Comparison of ENCODE assay signal across 8 cellular contexts in the genomic region with DNA sequence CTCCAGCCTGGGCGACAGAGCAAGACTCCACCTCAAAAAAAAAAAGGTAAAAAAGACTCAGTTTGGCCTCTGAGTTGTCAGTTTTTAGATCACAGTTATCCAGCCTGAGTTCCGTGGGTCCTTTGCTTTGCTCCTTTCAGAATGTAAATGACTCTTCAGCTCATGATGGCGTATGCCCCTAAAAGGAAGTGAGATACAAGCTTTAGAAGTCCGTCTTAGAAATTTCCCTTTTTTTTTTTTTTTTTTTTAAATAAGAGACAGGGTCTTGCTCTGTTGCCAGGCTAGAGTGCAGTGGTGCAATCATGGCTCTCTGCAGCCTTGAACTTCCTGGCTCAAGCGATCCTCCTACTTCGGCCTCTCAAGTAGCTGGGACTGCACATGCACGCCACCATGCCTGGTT. TPM values are rescaled to one million over a fixed set of nuclear protein-coding genes. Genes with fewer than 3 reads are reported as not detected.
DNase-seq lines count a peak whose midpoint lies in the region; ATAC-seq and TF ChIP-seq lines count a peak whose summit lies in the region.
"Not testable (repeated sequence)": the region's sequence is repeated elsewhere in the genome, so short reads cannot be mapped to it uniquely, and the experiment has no call there.

No MANE protein-coding gene starts in this region.

- not testable (repeated sequence) for H3K36me3 ChIP-seq in esophagus squamous epithelium; skeletal muscle tissue (ENCODE audit: control insufficient read depth in 3 of 3, insufficient read depth in 3 of 3, low read length in 3 of 3); vagina

- H3K4me1 Mint-ChIP-seq in CD14-positive monocyte, result peaks cover 69% of the 10 kb centered on the region
- not testable (repeated sequence) for H3K4me1 Mint-ChIP-seq in T-helper 17 cell

- TF ChIP-seq POLR2A in esophagus squamous epithelium (IDR thresholded peaks at IDR 0.05); vagina (IDR thresholded peaks at IDR 0.05): not testable (repeated sequence)

- peaks cover 16 to 68% (median 20%) of the 10 kb centered on the region in 3 donors for H3K4me1 ChIP-seq in esophagus squamous epithelium
- not testable (repeated sequence) for H3K4me1 ChIP-seq in skeletal muscle tissue (ENCODE audit: control insufficient read depth in 3 of 3, insufficient read depth in 3 of 3, low read length in 3 of 3)
- peaks cover 17% of the 10 kb centered on the region for H3K4me1 ChIP-seq in vagina

- H3K27ac ChIP-seq in esophagus squamous epithelium, result peak overlapping the region; percentile 25 to 77 (median 74)
- peak overlapping the region; percentile 18 for H3K27ac ChIP-seq in skeletal muscle tissue (ENCODE audit: low read depth, low read length)
- H3K27ac ChIP-seq in vagina, result peak overlapping the region; percentile 40

- H3K36me3 Mint-ChIP-seq in CD14-positive monocyte, result peaks cover 27 to 36% of the 10 kb centered on the region in 2 donors
- H3K36me3 Mint-ChIP-seq in T-helper 17 cell (ENCODE audit: low read depth), result not testable (repeated sequence)

- not testable (repeated sequence) for H3K9ac ChIP-seq in skeletal muscle tissue (ENCODE audit: low read depth in 1 of 3, low read length in 3 of 3)

- peak overlapping the region; percentile 93 to 99 (median 97) for H3K27ac Mint-ChIP-seq in CD14-positive monocyte
- H3K27ac Mint-ChIP-seq in T-helper 17 cell, result not testable (repeated sequence)

- H3K9me3 ChIP-seq in T-helper 17 cell (ENCODE audit: control insufficient read depth, low read length, poor library complexity, severe bottlenecking); esophagus squamous epithelium; skeletal muscle tissue (ENCODE audit: control insufficient read depth in 3 of 3, low read length in 3 of 3); vagina: not testable (repeated sequence)

- intact Hi-C loops in CD14-positive monocyte (cut with micrococcal nuclease); esophagus squamous epithelium (cut with DNase I); vagina (cut with DNase I): not testable (repeated sequence)

- H3K4me3 ChIP-seq in esophagus squamous epithelium; skeletal muscle tissue (ENCODE audit: low read length in 3 of 3); vagina: not testable (repeated sequence)

- H3K27me3 ChIP-seq in esophagus squamous epithelium; skeletal muscle tissue (ENCODE audit: control insufficient read depth in 3 of 3, insufficient read depth in 3 of 3, low read length in 3 of 3); vagina: not testable (repeated sequence)

- H3K27me3 Mint-ChIP-seq in CD14-positive monocyte (ENCODE audit: low read depth in 3 of 3); T-helper 17 cell: not testable (repeated sequence)

- DNase-seq in CD14-positive monocyte (ENCODE audit: low spot score); T-helper 17 cell; esophagus squamous epithelium (lab: John Stamatoyannopoulos, UW); left lobe of liver (ENCODE audit: low spot score); vagina (ENCODE audit: extremely low spot score in 2 of 2): not testable (repeated sequence)
- DNase-seq in MV-4-11 (lab: John Stamatoyannopoulos, UW), result peak; percentile 62

- TF ChIP-seq CTCF in CD14-positive monocyte (IDR thresholded peaks at IDR 0.05); esophagus squamous epithelium (IDR thresholded peaks at IDR 0.05); vagina (IDR thresholded peaks at IDR 0.05): not testable (repeated sequence)

- WGBS in esophagus squamous epithelium, 2 donors, result 60 to 61% methylated on average over 7 of the region's 7 CpGs

- H3K9me3 Mint-ChIP-seq in CD14-positive monocyte, result not testable (repeated sequence)

- peak; percentile 39 for ATAC-seq in GM21423 (IDR thresholded peaks at IDR 0.05; ENCODE audit: unreplicated experiment)
- peak; percentile 50 for ATAC-seq in T-helper 17 cell
- peak; percentile 27 for ATAC-seq in left lobe of liver

- peak overlapping the region; percentile 27 to 30 for H3K4me3 Mint-ChIP-seq in CD14-positive monocyte
- H3K4me3 Mint-ChIP-seq in T-helper 17 cell, result not testable (repeated sequence)

RNA-seq across cellular contexts. Expression of a gene that starts 58.4 kb away (rescaled TPM):
- 10 to 100 TPM; 13.3 to 14.0 TPM for polyA plus RNA-seq in CD14-positive monocyte
- 10 to 100 TPM; 31.0 to 33.3 TPM for total RNA-seq in T-helper 17 cell
- total RNA-seq in esophagus squamous epithelium, result 10 to 100 TPM; 14.5 to 27.3 (median 15.4) TPM
- total RNA-seq in left lobe of liver, result 9.9 TPM
- 16.2 TPM for total RNA-seq in skeletal muscle tissue
- 28.7 TPM for total RNA-seq in vagina

Comparison
In these comparisons a context has a peak if more than half of its experiments do, and no peak if none do; other contexts are left out.
1. H3K27ac ChIP-seq: peak in every context shown above with its lines; median percentile 74 in esophagus squamous epithelium; 40 in vagina; 18 in skeletal muscle tissue.